In the genomic region with DNA sequence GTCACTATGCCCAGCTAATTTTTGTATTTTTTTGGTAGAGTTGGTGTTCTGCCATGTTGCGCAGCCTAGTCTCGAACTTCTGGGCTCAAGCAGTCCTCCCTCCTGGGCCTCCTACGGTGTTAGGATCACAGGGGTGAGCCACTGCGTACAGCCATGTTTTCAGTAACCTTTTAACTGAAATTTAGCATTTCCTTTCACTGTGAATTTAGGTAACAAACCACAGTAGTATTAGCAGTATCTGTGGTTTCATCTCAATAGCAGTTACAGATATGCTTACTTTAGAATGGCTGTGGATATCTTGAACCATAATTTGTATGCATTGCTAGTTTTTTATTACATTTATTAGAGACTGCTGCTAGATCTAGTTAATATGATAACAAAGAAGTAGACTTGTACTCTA, we compare ENCODE assay signal across 26 cellular contexts. TPM values are rescaled to one million over a fixed set of nuclear protein-coding genes. Genes with fewer than 3 reads are reported as not detected.
"Had no signal": no experiment of that assay in that cellular context is flagged by ENCODE, and none has a peak within 500 bp of the region (broad histone marks: within the 10 kb centered on the region; RNA-seq: fewer than 3 reads in every experiment).

No MANE protein-coding gene starts in this region.

- H3K27me3 ChIP-seq: brain microvascular endothelial cell, colonic mucosa, SJSA1 had no signal

- H3K4me3 ChIP-seq: colonic mucosa, SJSA1 had no signal

- H3K27me3 Mint-ChIP-seq: activated CD4-positive, alpha-beta T cell treated with anti-CD3 and anti-CD28 coated beads for 36 hours; IgD-negative memory B cell had no signal

- H3K27ac Mint-ChIP-seq: activated CD4-positive, alpha-beta T cell treated with anti-CD3 and anti-CD28 coated beads for 36 hours; activated naive CD4-positive, alpha-beta T cell treated with anti-CD3 and anti-CD28 coated beads, Interleukin-2, amount 50 U/mL, for 72 hours; IgD-negative memory B cell had no signal

- H3K9me3 ChIP-seq: colonic mucosa, SJSA1 had no signal

- ATAC-seq: activated CD4-positive, alpha-beta T cell treated with anti-CD3 and anti-CD28 coated beads for 36 hours; activated naive CD4-positive, alpha-beta T cell treated with anti-CD3 and anti-CD28 coated beads, Interleukin-2, amount 50 U/mL, for 72 hours; Panc1 had no signal

- H3K36me3 ChIP-seq: brain microvascular endothelial cell, colonic mucosa, SJSA1 had no signal

- H3K4me3 Mint-ChIP-seq: activated CD4-positive, alpha-beta T cell treated with anti-CD3 and anti-CD28 coated beads for 36 hours; IgD-negative memory B cell had no signal

- H3K27ac ChIP-seq: brain microvascular endothelial cell, colonic mucosa, KMS-11, SJSA1, VCaP had no signal

- H3K4me1 ChIP-seq: colonic mucosa had no signal

- DNase-seq: activated CD4-positive, alpha-beta T cell treated with anti-CD3 and anti-CD28 coated beads for 36 hours; activated CD4-positive, CD25-positive, alpha-beta regulatory T cell; activated CD8-positive, alpha-beta memory T cell treated with anti-CD3 and anti-CD28 coated beads, Interleukin-2, amount 50 U/mL, for 48 hours; activated effector memory CD4-positive, alpha-beta T cell treated with anti-CD3 and anti-CD28 coated beads, Interleukin-2, amount 50 U/mL, for 16 hours; activated naive CD4-positive, alpha-beta T cell treated with Interleukin-2 at 50 U/mL for 16 hours; activated T-cell treated with anti-CD3 and anti-CD28 coated beads, Interleukin-2, amount 50 U/mL, for 1 hour; brain microvascular endothelial cell; colonic mucosa; MM.1S; NCI-H1105; NCI-H1436; NCI-H1694 treated with DMSO at 0.1 percent for 48 hours; NCI-H2029 treated with DMSO at 0.1 percent for 48 hours; NCI-H345; NCI-H510A; NCI-H69; NK-92 treated with Interleukin-12 subunit alpha and Interleukin-12 subunit beta, amount 100 ng/mL, for 24 hours; OCI-M1; Right ventricle myocardium superior; RPMI8226 had no signal

- H3K9me3 Mint-ChIP-seq: activated naive CD4-positive, alpha-beta T cell treated with anti-CD3 and anti-CD28 coated beads, Interleukin-2, amount 50 U/mL, for 72 hours; IgD-negative memory B cell had no signal

RNA-seq across cellular contexts. Expression of a gene that starts 25.9 kb away (rescaled TPM):
- total RNA-seq: activated CD4-positive, alpha-beta T cell treated with anti-CD3 and anti-CD28 coated beads for 36 hours; activated naive CD4-positive, alpha-beta T cell treated with anti-CD3 and anti-CD28 coated beads, Interleukin-2, amount 50 U/mL, for 72 hours; SJSA1 had no signal
- polyA plus RNA-seq: IgD-negative memory B cell had no signal
